35 cellular contexts compared by ENCODE assay signal in the genomic region with DNA sequence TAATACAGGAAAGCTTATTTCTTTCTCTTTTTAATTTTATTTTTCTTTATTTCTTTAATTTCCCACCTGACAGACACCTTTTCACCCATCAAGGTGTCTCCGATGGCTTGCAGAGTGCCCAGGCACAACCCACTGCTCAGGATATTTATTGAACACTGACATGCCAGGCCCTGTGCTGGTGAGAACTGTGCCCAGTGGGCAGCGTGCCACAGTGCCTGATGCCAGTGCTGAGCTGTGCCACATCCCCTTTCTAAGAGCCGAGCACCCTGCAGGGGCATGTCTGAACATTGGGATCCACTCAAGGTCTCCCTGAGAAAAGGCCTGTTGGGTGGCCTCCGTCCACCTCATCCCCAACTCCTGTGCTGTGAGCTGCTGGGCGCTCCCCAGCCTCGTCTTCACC.
"Had no signal": no experiment of that assay in that cellular context is flagged by ENCODE, and none has a peak within 500 bp of the region (broad histone marks: within the 10 kb centered on the region; RNA-seq: fewer than 3 reads in every experiment).

No MANE protein-coding gene starts in this region.

- H3K4me3 ChIP-seq: adrenal gland, body of pancreas, breast epithelium, K562, Peyer's patch had no signal

- H3K9me3 ChIP-seq: adrenal gland had no signal

- H3K27me3 ChIP-seq: adrenal gland, body of pancreas, breast epithelium, Peyer's patch had no signal

- H3K4me1 ChIP-seq: adrenal gland, body of pancreas, breast epithelium, Peyer's patch had no signal

- DNase-seq: activated B cell treated with CpG ODN at 0.5 μM for 24 hours; activated CD4-positive, alpha-beta memory T cell treated with anti-CD3 and anti-CD28 coated beads for 36 hours; activated CD4-positive, alpha-beta T cell treated with anti-CD3 and anti-CD28 coated beads for 4 hours; activated CD4-positive, alpha-beta T cell treated with anti-CD3 and anti-CD28 coated beads, Interleukin-2, amount 50 U/mL, for 1 hour; activated CD4-positive, CD25-positive, alpha-beta regulatory T cell treated with anti-CD3 and anti-CD28 coated beads, Interleukin-2, amount 50 U/mL, for 72 hours; activated CD8-positive, alpha-beta memory T cell treated with anti-CD3 and anti-CD28 coated beads, Interleukin-2, amount 50 U/mL, for 4 hours; activated gamma-delta T cell treated with Interleukin-2 at 50 U/mL for 16 hours; activated naive CD4-positive, alpha-beta T cell treated with anti-CD3 and anti-CD28 coated beads for 36 hours; activated T-cell treated with anti-CD3 and anti-CD28 coated beads for 4 hours; activated T-cell treated with anti-CD3 and anti-CD28 coated beads, Interleukin-2, amount 50 U/mL, for 4 hours; adrenal gland; body of pancreas; NCI-H1092 treated with DMSO at 0.1 percent for 48 hours; NCI-H1417; NCI-H146; NCI-H187; NCI-H2029 treated with DMSO at 0.1 percent for 48 hours; NCI-H2107; NCI-H2171; NCI-H510A; NCI-H526; NCI-H748 treated with DMSO at 0.1 percent for 48 hours; NK-92 treated with Interleukin-12 subunit alpha and Interleukin-12 subunit beta, amount 100 ng/mL, for 24 hours; PC-3; Peyer's patch; RPMI8226; SW 1271; T-helper 1 cell; T-helper 2 cell; T-helper 9 cell had no signal

- FAIRE-seq: astrocyte, K562 had no signal

- H3K36me3 ChIP-seq: adrenal gland, breast epithelium, Peyer's patch had no signal

- ATAC-seq: activated naive CD4-positive, alpha-beta T cell treated with anti-CD3 and anti-CD28 coated beads, Interleukin-2, amount 50 U/mL, for 72 hours; activated T-cell treated with anti-CD3 and anti-CD28 coated beads, Interleukin-2, amount 50 U/mL, for 4 hours; K562; PC-3 had no signal

- H3K27ac ChIP-seq: adrenal gland, body of pancreas, breast epithelium, Peyer's patch, VCaP had no signal
